8 cellular contexts compared by ENCODE assay signal in genomic region chr3:120093923-120094775, GRCh38. TPM values are rescaled to one million over a fixed set of nuclear protein-coding genes. Genes with fewer than 3 reads are reported as not detected.
DNase-seq lines count a peak whose midpoint lies in the region; ATAC-seq and TF ChIP-seq lines count a peak whose summit lies in the region.

Gene GSK3B (minus strand): TSS chr3:120094447. CDS start chr3:120093434, 1,013 bp downstream.

- H3K27ac Mint-ChIP-seq in activated naive CD8-positive, alpha-beta T cell, result peak within 1 kb of the TSS; percentile 92
- peak within 1 kb of the TSS; percentile 96 for H3K27ac Mint-ChIP-seq in glutamatergic neuron (ENCODE audit: unreplicated experiment)

- peaks cover 22% of the 10 kb centered on the region for H3K4me1 Mint-ChIP-seq in activated naive CD8-positive, alpha-beta T cell (ENCODE audit: low read depth)
- peaks cover 3% of the 10 kb centered on the region for H3K4me1 Mint-ChIP-seq in glutamatergic neuron (ENCODE audit: low read depth, unreplicated experiment)

- intact Hi-C loops in posterior cingulate gyrus (cut with DNase I), result loop anchor here (5.0 kb wide), 2 partner anchors 202 to 253 kb away; partner anchors contain the start of gene LRRC58

- peak within 1 kb of the TSS; percentile 99 for H3K27ac ChIP-seq in urinary bladder (ENCODE audit: low read depth)

- under 1% methylated on average over 94 of the region's 94 CpGs for WGBS in urinary bladder

- in situ Hi-C loops in SK-MEL-5 (cut with HindIII; ENCODE audit: low pct_unique_long_range_greater_than_20kb, low sequenced_read_pairs), result no loop called here

- peaks cover 5% of the 10 kb centered on the region for H3K36me3 Mint-ChIP-seq in activated naive CD8-positive, alpha-beta T cell
- H3K36me3 Mint-ChIP-seq in glutamatergic neuron (ENCODE audit: unreplicated experiment), result no peaks in the 10 kb centered on the region

- TF ChIP-seq CTCF in glutamatergic neuron (IDR thresholded peaks at IDR 0.05; ENCODE audit: partially characterized antibody, unreplicated experiment), result no peak

- no peak within 1 kb of the TSS for H3K4me3 Mint-ChIP-seq in activated naive CD8-positive, alpha-beta T cell
- no peak within 1 kb of the TSS for H3K4me3 Mint-ChIP-seq in glutamatergic neuron (ENCODE audit: unreplicated experiment)

- no peaks in the 10 kb centered on the region for H3K36me3 ChIP-seq in urinary bladder (ENCODE audit: insufficient read depth)

- no peaks in the 10 kb centered on the region for H3K9me3 Mint-ChIP-seq in activated naive CD8-positive, alpha-beta T cell (ENCODE audit: low read depth)
- H3K9me3 Mint-ChIP-seq in glutamatergic neuron (ENCODE audit: unreplicated experiment), result peaks cover 4% of the 10 kb centered on the region

- H3K4me3 ChIP-seq in urinary bladder (ENCODE audit: low read depth, low read length), result peak within 1 kb of the TSS; percentile 77

- no peaks in the 10 kb centered on the region for H3K4me1 ChIP-seq in urinary bladder (ENCODE audit: insufficient read depth)

- peak; percentile 28 for ATAC-seq in GM21447 (IDR thresholded peaks at IDR 0.05; ENCODE audit: unreplicated experiment)

- peak; percentile 69 for DNase-seq in DMS 273 treated with DMSO at 0.1 percent for 48 hours (lab: John Stamatoyannopoulos, UW)
- peak; percentile 77 for DNase-seq in HuH-7.5 (ENCODE audit: low spot score)
- peak; percentile 99 for DNase-seq in SK-MEL-5 (ENCODE audit: low read depth, low spot score)
- peak; percentile 97 for DNase-seq in glutamatergic neuron
- peak; percentile 58 to 97 (median 65) for DNase-seq in posterior cingulate gyrus

- no peaks in the 10 kb centered on the region for H3K27me3 Mint-ChIP-seq in activated naive CD8-positive, alpha-beta T cell
- peaks cover 9% of the 10 kb centered on the region for H3K27me3 Mint-ChIP-seq in glutamatergic neuron (ENCODE audit: unreplicated experiment)

RNA-seq across cellular contexts. Expression of gene GSK3B, which starts in this region (rescaled TPM):
- total RNA-seq in SK-MEL-5 (2014; rRNA removed; shearing (Covaris generic)), result 46.1 and 55.2 TPM in 2 replicates
- 37.7 and 40.5 TPM in 2 replicates for polyA plus RNA-seq in SK-MEL-5 (2015; cell fraction: cytosol; rRNA removed)
- 13.2 and 16.4 TPM in 2 replicates for polyA plus RNA-seq in SK-MEL-5 (2015; cell fraction: nucleus; rRNA removed)
- total RNA-seq in glutamatergic neuron (ENCODE audit: unreplicated experiment) (138 TPM), urinary bladder (57.9 TPM)
- 14.6 TPM for polyA plus RNA-seq in urinary bladder

Comparison
In these comparisons a context has a peak if more than half of its experiments do, and no peak if none do; other contexts are left out.
1. Peak in every context shown above with its lines: DNase-seq, ATAC-seq, H3K4me3 ChIP-seq and H3K27ac ChIP-seq.